23 cellular contexts compared by ENCODE assay signal in the genomic region with DNA sequence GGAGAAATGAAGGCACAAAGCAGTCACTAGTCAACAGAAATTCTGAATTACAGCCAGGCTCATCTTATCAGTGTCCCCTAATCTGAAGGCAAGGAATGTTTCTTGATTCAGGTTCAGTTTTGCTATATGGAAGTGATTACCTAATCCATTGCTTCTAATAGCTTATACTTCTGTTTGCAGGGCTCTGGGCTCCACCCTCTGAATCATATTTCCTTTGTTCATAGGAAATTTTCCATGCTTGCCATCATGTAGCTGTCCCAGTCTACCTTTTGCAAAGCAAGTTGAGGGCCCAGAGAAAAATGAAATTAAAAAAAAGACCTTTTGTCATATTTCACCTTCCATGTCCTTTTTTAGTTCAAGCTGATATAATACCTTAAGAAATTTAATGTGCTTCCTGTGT.
"Had no signal": no experiment of that assay in that cellular context is flagged by ENCODE, and none has a peak within 500 bp of the region (broad histone marks: within the 10 kb centered on the region; RNA-seq: fewer than 3 reads in every experiment).

No MANE protein-coding gene starts in this region.

- H3K36me3 ChIP-seq: colonic mucosa, esophagus squamous epithelium, left lung, neural progenitor cell, prostate gland, right atrium auricular region, tibial artery had no signal

- H2AFZ ChIP-seq: hepatocyte, neural progenitor cell had no signal

- H3K9ac ChIP-seq: neural progenitor cell had no signal

- H3K4me1 ChIP-seq: colonic mucosa, left lung, neural progenitor cell, prostate gland, right atrium auricular region, testis, tibial artery had no signal

- H3K79me2 ChIP-seq: hepatocyte had no signal

- DNase-seq: colonic mucosa; effector CD4-positive, alpha-beta T cell; esophagus squamous epithelium; left cardiac atrium; left lung; mesendoderm; midbrain; naive thymus-derived CD4-positive, alpha-beta T cell; stimulated activated CD4-positive, alpha-beta T cell treated with anti-CD3 and anti-CD28 coated beads, Interleukin-12 subunit alpha, Interleukin-12 subunit beta, amount 100 ng/mL, for 4 hours; stimulated activated CD4-positive, alpha-beta T cell treated with anti-CD3 and anti-CD28 coated beads, Interleukin-1b, Interleukin-23, amount 100 ng/mL, for 48 hours; stimulated activated CD4-positive, alpha-beta T cell treated with anti-CD3 and anti-CD28 coated beads, Interleukin-4, amount 100 ng/mL, for 1 hour; stimulated activated CD8-positive, alpha-beta memory T cell treated with anti-CD3 and anti-CD28 coated beads, Interleukin-4, amount 100 ng/mL, for 48 hours; stimulated activated naive CD4-positive, alpha-beta T cell treated with Interleukin-2 at 50 U/mL for 16 hours; substantia nigra; testis; tibial artery had no signal

- ATAC-seq: left cardiac atrium; left lung; naive thymus-derived CD4-positive, alpha-beta T cell; sciatic nerve had no signal

- H3K27ac ChIP-seq: colonic mucosa, esophagus squamous epithelium, hepatocyte, left lung, neural progenitor cell, prostate gland, right atrium auricular region, testis, tibial artery had no signal

- FAIRE-seq: frontal cortex had no signal

- H3K27me3 ChIP-seq: colonic mucosa, esophagus squamous epithelium, hepatocyte, left lung, neural progenitor cell, right atrium auricular region, testis, tibial artery had no signal

- H3K4me3 ChIP-seq: colonic mucosa, esophagus squamous epithelium, hepatocyte, left lung, neural progenitor cell, prostate gland, right atrium auricular region, smooth muscle cell, testis, tibial artery had no signal

- H3K4me2 ChIP-seq: hepatocyte, neural progenitor cell, smooth muscle cell had no signal

- H3K9me3 ChIP-seq: colonic mucosa, esophagus squamous epithelium, left lung, prostate gland, testis, tibial artery had no signal
